In genomic region chr2:238775591-238775990, GRCh38 we compare ENCODE assay signal across 20 cellular contexts.
"Had no signal": no experiment of that assay in that cellular context is flagged by ENCODE, and none has a peak within 500 bp of the region (broad histone marks: within the 10 kb centered on the region; RNA-seq: fewer than 3 reads in every experiment).

No MANE protein-coding gene starts in this region.

- H3K36me3 ChIP-seq: heart right ventricle, stomach, suprapubic skin, transverse colon had no signal

- H3K9me3 Mint-ChIP-seq: activated naive CD4-positive, alpha-beta T cell treated with anti-CD3 and anti-CD28 coated beads for 36 hours; activated naive CD8-positive, alpha-beta T cell treated with anti-CD3 and anti-CD28 coated beads, Interleukin-2, amount 50 U/mL, for 24 hours had no signal

- H3K27ac ChIP-seq: epithelial cell of prostate, heart right ventricle, stomach, suprapubic skin, transverse colon had no signal

- ATAC-seq: activated naive CD8-positive, alpha-beta T cell treated with anti-CD3 and anti-CD28 coated beads, Interleukin-2, amount 50 U/mL, for 24 hours; heart right ventricle; left cardiac atrium; WTC11 had no signal

- H3K4me3 ChIP-seq: heart right ventricle, stomach, suprapubic skin, transverse colon had no signal

- H3K4me1 Mint-ChIP-seq: activated naive CD8-positive, alpha-beta T cell treated with anti-CD3 and anti-CD28 coated beads, Interleukin-2, amount 50 U/mL, for 24 hours had no signal

- H3K4me1 ChIP-seq: heart right ventricle, suprapubic skin had no signal

- H3K9me3 ChIP-seq: stomach, suprapubic skin, transverse colon had no signal

- H3K4me3 Mint-ChIP-seq: activated naive CD4-positive, alpha-beta T cell treated with anti-CD3 and anti-CD28 coated beads for 36 hours; activated naive CD8-positive, alpha-beta T cell treated with anti-CD3 and anti-CD28 coated beads, Interleukin-2, amount 50 U/mL, for 24 hours; nephron; WTC11 had no signal

- FAIRE-seq: urothelium cell line had no signal

- DNase-seq: activated CD4-positive, alpha-beta T cell treated with anti-CD3 and anti-CD28 coated beads for 4 hours; activated CD4-positive, alpha-beta T cell treated with anti-CD3 and anti-CD28 coated beads, Interleukin-2, amount 50 U/mL, for 48 hours; activated effector memory CD4-positive, alpha-beta T cell treated with Interleukin-2 at 50 U/mL for 16 hours; activated naive CD4-positive, alpha-beta T cell treated with anti-CD3 and anti-CD28 coated beads for 36 hours; activated naive CD8-positive, alpha-beta T cell treated with anti-CD3 and anti-CD28 coated beads, Interleukin-2, amount 50 U/mL, for 24 hours; activated T-cell treated with anti-CD3 and anti-CD28 coated beads, Interleukin-2, amount 50 U/mL, for 48 hours; foreskin fibroblast; heart right ventricle; islet precursor cell; left cardiac atrium; occipital lobe; stimulated activated CD4-positive, alpha-beta T cell treated with anti-CD3 and anti-CD28 coated beads, Interleukin-2, amount 100 ng/mL, for 48 hours; stomach; T1000; transverse colon had no signal

- H3K36me3 Mint-ChIP-seq: WTC11 had no signal

- H3K27ac Mint-ChIP-seq: activated naive CD4-positive, alpha-beta T cell treated with anti-CD3 and anti-CD28 coated beads for 36 hours; activated naive CD8-positive, alpha-beta T cell treated with anti-CD3 and anti-CD28 coated beads, Interleukin-2, amount 50 U/mL, for 24 hours; nephron; WTC11 had no signal
